In the genomic region with DNA sequence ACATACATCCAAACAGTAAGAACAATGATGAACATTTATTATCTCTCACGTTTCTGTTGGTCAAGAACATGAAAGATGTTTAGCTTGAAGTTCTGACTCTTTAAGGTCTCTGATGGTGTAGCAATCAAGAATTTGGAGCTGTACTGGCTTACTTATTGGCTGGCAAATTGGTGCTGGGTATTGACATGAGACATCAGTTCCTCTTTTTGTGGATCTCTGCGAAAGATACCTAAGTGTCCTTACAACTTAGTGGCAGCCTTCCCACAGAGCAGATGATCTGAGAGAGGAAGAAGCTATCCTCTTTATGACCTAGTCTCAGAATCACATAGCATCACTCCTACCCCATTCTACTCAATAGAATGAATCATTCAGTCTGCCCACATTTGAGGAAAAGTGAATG, we compare ENCODE assay signal across 33 cellular contexts.
"Had no signal": no experiment of that assay in that cellular context is flagged by ENCODE, and none has a peak within 500 bp of the region (broad histone marks: within the 10 kb centered on the region; RNA-seq: fewer than 3 reads in every experiment).

No MANE protein-coding gene starts in this region.

- H3K4me3 Mint-ChIP-seq: activated CD4-positive, alpha-beta memory T cell treated with anti-CD3 and anti-CD28 coated beads for 36 hours; activated CD4-positive, alpha-beta T cell treated with anti-CD3 and anti-CD28 coated beads for 36 hours; activated CD4-positive, alpha-beta T cell treated with anti-CD3 and anti-CD28 coated beads, Interleukin-2, amount 10 ng/mL, durations not matched to agents 24 days and 14 days; activated CD8-positive, alpha-beta memory T cell treated with anti-CD3 and anti-CD28 coated beads, Interleukin-2, amount 10 ng/mL, durations not matched to agents 7 days and 5 days; activated CD8-positive, alpha-beta T cell treated with anti-CD3 and anti-CD28 coated beads, Interleukin-2, amount 10 ng/mL, durations not matched to agents 7 days and 5 days; activated naive CD4-positive, alpha-beta T cell treated with anti-CD3 and anti-CD28 coated beads for 36 hours; activated naive CD4-positive, alpha-beta T cell treated with anti-CD3 and anti-CD28 coated beads, Interleukin-2, amount 50 U/mL, for 24 hours; activated naive CD8-positive, alpha-beta T cell treated with anti-CD3 and anti-CD28 coated beads for 36 hours; activated T-helper 1 cell treated with anti-CD3 and anti-CD28 coated beads, Interleukin-12 subunit alpha, Interleukin-12 subunit beta, Interleukin-2, Interleukin-4 antibody, amounts not matched to agents 30 ng/mL and 10 ng/mL and 1 ng/mL, durations not matched to agents 14 hours and 24 hours and 36 hours; brain had no signal

- H3K27me3 ChIP-seq: ascending aorta, breast epithelium, cardiac muscle cell, colonic mucosa, esophagus squamous epithelium, gastroesophageal sphincter had no signal

- H3K4me1 Mint-ChIP-seq: activated CD4-positive, alpha-beta T cell treated with anti-CD3 and anti-CD28 coated beads for 36 hours; activated CD4-positive, alpha-beta T cell treated with anti-CD3 and anti-CD28 coated beads, Interleukin-2, amount 10 ng/mL, durations not matched to agents 24 days and 14 days; activated CD8-positive, alpha-beta memory T cell treated with anti-CD3 and anti-CD28 coated beads, Interleukin-2, amount 10 ng/mL, durations not matched to agents 7 days and 5 days; activated naive CD4-positive, alpha-beta T cell treated with anti-CD3 and anti-CD28 coated beads, Interleukin-2, amount 50 U/mL, for 24 hours; activated naive CD8-positive, alpha-beta T cell treated with anti-CD3 and anti-CD28 coated beads for 36 hours; brain had no signal

- DNase-seq: activated CD4-positive, alpha-beta memory T cell treated with anti-CD3 and anti-CD28 coated beads for 36 hours; activated CD4-positive, alpha-beta T cell treated with anti-CD3 and anti-CD28 coated beads for 36 hours; activated CD4-positive, alpha-beta T cell treated with anti-CD3 and anti-CD28 coated beads, Interleukin-2, amount 10 ng/mL, durations not matched to agents 24 days and 14 days; activated CD4-positive, CD25-positive, alpha-beta regulatory T cell; activated CD4-positive, CD25-positive, alpha-beta regulatory T cell treated with anti-CD3 and anti-CD28 coated beads, Interleukin-2, amount 50 U/mL, for 72 hours; activated CD8-positive, alpha-beta memory T cell treated with anti-CD3 and anti-CD28 coated beads, Interleukin-2, amount 10 ng/mL, durations not matched to agents 7 days and 5 days; activated CD8-positive, alpha-beta memory T cell treated with anti-CD3 and anti-CD28 coated beads, Interleukin-2, amount 50 U/mL, for 4 hours; activated CD8-positive, alpha-beta T cell treated with anti-CD3 and anti-CD28 coated beads, Interleukin-2, amount 10 ng/mL, durations not matched to agents 7 days and 5 days; activated effector memory CD4-positive, alpha-beta T cell treated with anti-CD3 and anti-CD28 coated beads, Interleukin-2, amount 50 U/mL, for 16 hours; activated naive CD4-positive, alpha-beta T cell treated with anti-CD3 and anti-CD28 coated beads for 36 hours; activated naive CD8-positive, alpha-beta T cell treated with anti-CD3 and anti-CD28 coated beads for 36 hours; activated T-cell treated with anti-CD3 and anti-CD28 coated beads, Interleukin-2, amount 50 U/mL, for 1 hour; activated T-cell treated with anti-CD3 and anti-CD28 coated beads, Interleukin-2, amount 50 U/mL, for 48 hours; central memory CD4-positive, alpha-beta T cell; cerebellar nuclear complex; colonic mucosa; effector CD8-positive, alpha-beta T cell; esophagus squamous epithelium; foreskin melanocyte; head of caudate nucleus; hippocampal formation; T1000 had no signal

- FAIRE-seq: endometrium, endothelial cell of umbilical vein had no signal

- H3K9me3 ChIP-seq: colonic mucosa, esophagus squamous epithelium had no signal

- H3K27ac ChIP-seq: ascending aorta, breast epithelium, cardiac muscle cell, colonic mucosa, epithelial cell of prostate, esophagus squamous epithelium, gastroesophageal sphincter had no signal

- H3K9me3 Mint-ChIP-seq: activated CD4-positive, alpha-beta T cell treated with anti-CD3 and anti-CD28 coated beads, Interleukin-2, amount 10 ng/mL, durations not matched to agents 24 days and 14 days; activated T-helper 1 cell treated with anti-CD3 and anti-CD28 coated beads, Interleukin-12 subunit alpha, Interleukin-12 subunit beta, Interleukin-2, Interleukin-4 antibody, amounts not matched to agents 30 ng/mL and 10 ng/mL and 1 ng/mL, durations not matched to agents 14 hours and 24 hours and 36 hours; activated T-helper 2 cell treated with anti-CD3 and anti-CD28 coated beads, Interferon-gamma antibody, Interleukin-2, Interleukin-4, amounts not matched to agents 10 μg/mL and 5 μg/mL and 100 μg/mL, durations not matched to agents 14 hours and 24 hours and 36 hours had no signal

- H3K27ac Mint-ChIP-seq: activated CD4-positive, alpha-beta memory T cell treated with anti-CD3 and anti-CD28 coated beads for 36 hours; activated CD4-positive, alpha-beta T cell treated with anti-CD3 and anti-CD28 coated beads for 36 hours; activated CD4-positive, alpha-beta T cell treated with anti-CD3 and anti-CD28 coated beads, Interleukin-2, amount 10 ng/mL, durations not matched to agents 24 days and 14 days; activated CD8-positive, alpha-beta memory T cell treated with anti-CD3 and anti-CD28 coated beads, Interleukin-2, amount 10 ng/mL, durations not matched to agents 7 days and 5 days; activated CD8-positive, alpha-beta T cell treated with anti-CD3 and anti-CD28 coated beads, Interleukin-2, amount 10 ng/mL, durations not matched to agents 7 days and 5 days; activated naive CD4-positive, alpha-beta T cell treated with anti-CD3 and anti-CD28 coated beads for 36 hours; activated naive CD4-positive, alpha-beta T cell treated with anti-CD3 and anti-CD28 coated beads, Interleukin-2, amount 50 U/mL, for 24 hours; activated naive CD8-positive, alpha-beta T cell treated with anti-CD3 and anti-CD28 coated beads for 36 hours; activated T-helper 1 cell treated with anti-CD3 and anti-CD28 coated beads, Interleukin-12 subunit alpha, Interleukin-12 subunit beta, Interleukin-2, Interleukin-4 antibody, amounts not matched to agents 30 ng/mL and 10 ng/mL and 1 ng/mL, durations not matched to agents 14 hours and 24 hours and 36 hours; activated T-helper 2 cell treated with anti-CD3 and anti-CD28 coated beads, Interferon-gamma antibody, Interleukin-2, Interleukin-4, amounts not matched to agents 10 μg/mL and 5 μg/mL and 100 μg/mL, durations not matched to agents 14 hours and 24 hours and 36 hours; brain had no signal

- H3K4me1 ChIP-seq: breast epithelium, colonic mucosa, esophagus squamous epithelium, gastroesophageal sphincter had no signal

- H3K27me3 Mint-ChIP-seq: activated CD4-positive, alpha-beta memory T cell treated with anti-CD3 and anti-CD28 coated beads for 36 hours; activated CD4-positive, alpha-beta T cell treated with anti-CD3 and anti-CD28 coated beads for 36 hours; activated CD4-positive, alpha-beta T cell treated with anti-CD3 and anti-CD28 coated beads, Interleukin-2, amount 10 ng/mL, durations not matched to agents 24 days and 14 days; activated CD8-positive, alpha-beta memory T cell treated with anti-CD3 and anti-CD28 coated beads, Interleukin-2, amount 10 ng/mL, durations not matched to agents 7 days and 5 days; activated naive CD4-positive, alpha-beta T cell treated with anti-CD3 and anti-CD28 coated beads, Interleukin-2, amount 50 U/mL, for 24 hours; activated naive CD8-positive, alpha-beta T cell treated with anti-CD3 and anti-CD28 coated beads for 36 hours; brain had no signal

- H3K4me3 ChIP-seq: ascending aorta, breast epithelium, cardiac muscle cell, colonic mucosa, esophagus squamous epithelium, gastroesophageal sphincter had no signal

- H3K36me3 ChIP-seq: ascending aorta, breast epithelium, cardiac muscle cell, colonic mucosa, esophagus squamous epithelium, gastroesophageal sphincter had no signal

- H3K36me3 Mint-ChIP-seq: activated CD4-positive, alpha-beta memory T cell treated with anti-CD3 and anti-CD28 coated beads for 36 hours; activated CD8-positive, alpha-beta memory T cell treated with anti-CD3 and anti-CD28 coated beads, Interleukin-2, amount 10 ng/mL, durations not matched to agents 7 days and 5 days; activated naive CD4-positive, alpha-beta T cell treated with anti-CD3 and anti-CD28 coated beads, Interleukin-2, amount 50 U/mL, for 24 hours; activated naive CD8-positive, alpha-beta T cell treated with anti-CD3 and anti-CD28 coated beads for 36 hours; brain had no signal

- ATAC-seq: activated CD4-positive, alpha-beta T cell treated with anti-CD3 and anti-CD28 coated beads for 36 hours; activated CD8-positive, alpha-beta memory T cell treated with anti-CD3 and anti-CD28 coated beads, Interleukin-2, amount 10 ng/mL, durations not matched to agents 7 days and 5 days; activated CD8-positive, alpha-beta T cell treated with anti-CD3 and anti-CD28 coated beads, Interleukin-2, amount 10 ng/mL, durations not matched to agents 7 days and 5 days; gastroesophageal sphincter had no signal
